ENCODE assay signal across 36 cellular contexts in genomic region chr4:29085748-29086147, GRCh38.
DNase-seq lines count a peak whose midpoint lies in the region; ATAC-seq, FAIRE-seq and TF ChIP-seq lines count a peak whose summit lies in the region.
"Had no signal": no experiment of that assay in that cellular context is flagged by ENCODE, and none has a peak within 500 bp of the region (broad histone marks: within the 10 kb centered on the region; RNA-seq: fewer than 3 reads in every experiment).

No MANE protein-coding gene starts in this region.

- in situ Hi-C loops in HepG2 (cut with HindIII; ENCODE audit: extremely low pct_ligation_motif_present, low pct_unique_long_range_greater_than_20kb), result no loop called here
- in situ Hi-C loops in GM12878 (cut with MboI), result no loop called here
- in situ Hi-C loops in K562 (cut with MboI), result no loop called here

- TF ChIP-seq RAD21 in HepG2 (CRISPR knock-in tag; IDR thresholded peaks at IDR 0.05) (no peak), GM12878 (IDR thresholded peaks at IDR 0.05; ENCODE audit: insufficient read depth, low read depth, low read length) (no peak), K562 (CRISPR knock-in tag; conservative IDR thresholded peaks at IDR 0.05 in 1 of 2, IDR thresholded peaks at IDR 0.05 in 1 of 2) (no peak)

- no peak overlapping the region for H3K27ac Mint-ChIP-seq in stimulated activated naive B cell treated with anti-CD40 and anti-IgM and Interleukin-4, amounts not matched to agents 10 μg/mL and 1 μg/mL and 100 μg/mL, for 72 hours
- H3K27ac Mint-ChIP-seq: B cell; CD14-positive monocyte; CD4-positive, alpha-beta memory T cell; CD4-positive, alpha-beta T cell; CD4-positive, CD25-positive, alpha-beta regulatory T cell; CD8-positive, alpha-beta memory T cell; CD8-positive, alpha-beta T cell had no signal

- CTCF ChIA-PET in HepG2 (lab: Yijun Ruan, JAX; ENCODE audit: low intra/inter-chr PET ratio, low total read pairs) (no interaction called here), HEK293 (lab: Yijun Ruan, JAX) (no interaction called here), GM12878 (lab: Yijun Ruan, JAX) (interaction anchor here (1.0 to 1.3 kb wide), 2 partner anchors 9 to 11 kb away, joined by 3 read pairs; no protein-coding TSS in a partner anchor), K562 (lab: Yijun Ruan, JAX; ENCODE audit: low intra/inter-chr PET ratio) (no interaction called here)

- H3K9me3 ChIP-seq in HepG2 (ENCODE audit: low read length) (peaks cover 15% of the 10 kb centered on the region; the same call in 1 of the 2 replicates), right lobe of liver (no peaks in the 10 kb centered on the region), HEK293 (ENCODE audit: control insufficient read depth, insufficient read depth, low read depth, low read length) (no peaks in the 10 kb centered on the region), GM12878 (replicated peaks; ENCODE audit: control insufficient read depth, insufficient read depth, low read length) (no peaks in the 10 kb centered on the region), K562 (replicated peaks; ENCODE audit: control insufficient read depth, insufficient read depth, low read depth, low read length) (no peaks in the 10 kb centered on the region)
- H3K9me3 ChIP-seq: A549; BE2C; BLaER1; BLaER1 treated with 17β-estradiol and CSF1 and Interleukin-3, amounts not matched to agents 10 nM and 100 nM; Caco-2 had no signal

- H3K4me1 Mint-ChIP-seq in stimulated activated naive B cell treated with anti-CD40 and anti-IgM and Interleukin-4, amounts not matched to agents 10 μg/mL and 1 μg/mL and 100 μg/mL, for 72 hours, result no peaks in the 10 kb centered on the region
- H3K4me1 Mint-ChIP-seq: B cell; CD14-positive monocyte; CD4-positive, alpha-beta memory T cell; CD4-positive, CD25-positive, alpha-beta regulatory T cell; CD8-positive, alpha-beta memory T cell had no signal

- H3K36me3 ChIP-seq in HepG2 (replicated peaks in 1 of 2; ENCODE audit: control insufficient read depth in 1 of 2, insufficient read depth in 2 of 2, low read length in 2 of 2) (no peaks in the 10 kb centered on the region), right lobe of liver (no peaks in the 10 kb centered on the region), HEK293 (ENCODE audit: control insufficient read depth in 2 of 2, insufficient read depth in 1 of 2, low read length in 2 of 2) (no peaks in the 10 kb centered on the region), GM12878 (ENCODE audit: control insufficient read depth in 2 of 2, insufficient read depth in 2 of 2, low read length in 1 of 2) (no peaks in the 10 kb centered on the region), K562 (ENCODE audit: control insufficient read depth, insufficient read depth, low read length) (no peaks in the 10 kb centered on the region)
- H3K36me3 ChIP-seq: BE2C; BLaER1; BLaER1 treated with 17β-estradiol and CSF1 and Interleukin-3, amounts not matched to agents 10 nM and 100 nM had no signal

- no peaks in the 10 kb centered on the region for H3K27me3 Mint-ChIP-seq in stimulated activated naive B cell treated with anti-CD40 and anti-IgM and Interleukin-4, amounts not matched to agents 10 μg/mL and 1 μg/mL and 100 μg/mL, for 72 hours
- H3K27me3 Mint-ChIP-seq: B cell; CD4-positive, alpha-beta memory T cell; CD4-positive, alpha-beta T cell; CD4-positive, CD25-positive, alpha-beta regulatory T cell; CD8-positive, alpha-beta memory T cell had no signal

- DNase-seq in HepG2 (ENCODE audit: low spot score) (no peak), right lobe of liver (no peak), GM12878 (ENCODE audit: low read depth, low spot score) (no peak), K562 (ENCODE audit: extremely low read depth in 1 of 4, low spot score in 3 of 4) (no peak), KG1 (lab: John Stamatoyannopoulos, UW) (no peak)
- DNase-seq in stimulated activated naive B cell treated with anti-CD40 and anti-IgM and Interleukin-4, amounts not matched to agents 10 μg/mL and 1 μg/mL and 100 μg/mL, for 72 hours, result no peak
- DNase-seq: 8988T; ACHN; AML-193; BE2C; C1 segment of cervical spinal cord; Caco-2; Calu3; CD4-positive, alpha-beta memory T cell; CD4-positive, alpha-beta T cell; CD4-positive, CD25-positive, alpha-beta regulatory T cell; CD8-positive, alpha-beta memory T cell; CD8-positive, alpha-beta T cell; COR-L47; DMS 273 treated with DMSO at 0.1 percent for 48 hours; DMS153; DMS53; DMS79; DMS79 treated with DMSO at 0.1 percent for 48 hours; DND-41; EL had no signal

- TF ChIP-seq EP300 in HepG2 (IDR thresholded peaks at IDR 0.05; ENCODE audit: low read depth in 2 of 2, low read length in 2 of 2) (no peak), HepG2 (CRISPR knock-in tag; IDR thresholded peaks at IDR 0.05; ENCODE audit: borderline replicate concordance) (no peak), GM12878 (IDR thresholded peaks at IDR 0.05; ENCODE audit: borderline replicate concordance in 1 of 2, control insufficient read depth in 1 of 2, low read depth in 2 of 2, low read length in 2 of 2) (no peak), K562 (IDR thresholded peaks at IDR 0.05; ENCODE audit: low read length) (no peak)

- RAD21 ChIA-PET in GM12878 (lab: Charles Lee; ENCODE audit: unreplicated experiment), result no interaction called here

- no peak for ATAC-seq in HepG2
- no peak for ATAC-seq in right lobe of liver
- no peak for ATAC-seq in GM12878
- ATAC-seq in K562, result no peak
- no peak for ATAC-seq in GM19351 (IDR thresholded peaks at IDR 0.05; ENCODE audit: unreplicated experiment)
- ATAC-seq in stimulated activated naive B cell treated with anti-CD40 and anti-IgM and Interleukin-4, amounts not matched to agents 10 μg/mL and 1 μg/mL and 100 μg/mL, for 72 hours (replicated peaks), result no peak
- ATAC-seq: A549; CD8-positive, alpha-beta T cell had no signal

- H3K27me3 ChIP-seq in HepG2 (ENCODE audit: control insufficient read depth in 1 of 2, insufficient read depth in 2 of 2, low read length in 2 of 2) (no peaks in the 10 kb centered on the region), right lobe of liver (no peaks in the 10 kb centered on the region), GM12878 (replicated peaks in 1 of 2; ENCODE audit: control insufficient read depth in 2 of 2, insufficient read depth in 2 of 2, low read length in 1 of 2) (no peaks in the 10 kb centered on the region), K562 (ENCODE audit: control insufficient read depth in 2 of 2, insufficient read depth in 2 of 2, low read length in 2 of 2) (no peaks in the 10 kb centered on the region)
- H3K27me3 ChIP-seq: BE2C; BLaER1; BLaER1 treated with 17β-estradiol and CSF1 and Interleukin-3, amounts not matched to agents 10 nM and 100 nM had no signal

- no peaks in the 10 kb centered on the region for H4K20me1 ChIP-seq in HepG2 (ENCODE audit: insufficient read depth, low read length)
- H4K20me1 ChIP-seq in GM12878 (ENCODE audit: control insufficient read depth, insufficient read depth), result no peaks in the 10 kb centered on the region
- no peaks in the 10 kb centered on the region for H4K20me1 ChIP-seq in K562 (replicated peaks; ENCODE audit: control insufficient read depth, insufficient read depth, low read length)
- H4K20me1 ChIP-seq: BLaER1; BLaER1 treated with 17β-estradiol and CSF1 and Interleukin-3, amounts not matched to agents 10 nM and 100 nM had no signal

- no peak overlapping the region for H3K4me3 Mint-ChIP-seq in stimulated activated naive B cell treated with anti-CD40 and anti-IgM and Interleukin-4, amounts not matched to agents 10 μg/mL and 1 μg/mL and 100 μg/mL, for 72 hours
- H3K4me3 Mint-ChIP-seq: B cell; CD14-positive monocyte; CD4-positive, alpha-beta memory T cell; CD4-positive, alpha-beta T cell; CD4-positive, CD25-positive, alpha-beta regulatory T cell; CD8-positive, alpha-beta memory T cell; CD8-positive, alpha-beta T cell had no signal

- H3K9ac ChIP-seq in HepG2 (ENCODE audit: insufficient read depth, low read depth, low read length), result no peak overlapping the region
- H3K9ac ChIP-seq in GM12878 (ENCODE audit: control insufficient read depth, insufficient read depth, low read length), result no peak overlapping the region
- H3K9ac ChIP-seq in K562 (ENCODE audit: insufficient read depth in 1 of 2, low read depth in 2 of 2, low read length in 2 of 2), result no peak overlapping the region
- H3K9ac ChIP-seq: BLaER1; BLaER1 treated with 17β-estradiol and CSF1 and Interleukin-3, amounts not matched to agents 10 nM and 100 nM had no signal

- H3K4me3 ChIP-seq in HepG2 (replicated peaks in 1 of 3; ENCODE audit: insufficient read depth in 1 of 3, low read depth in 2 of 3, low read length in 3 of 3) (no peak overlapping the region), right lobe of liver (no peak overlapping the region), HEK293 (ENCODE audit: low read depth, low read length) (no peak overlapping the region), GM12878 (no peak overlapping the region), K562 (no peak overlapping the region)
- H3K4me3 ChIP-seq: A549; BLaER1; BLaER1 treated with 17β-estradiol and CSF1 and Interleukin-3, amounts not matched to agents 10 nM and 100 nM had no signal

- H3K27ac ChIP-seq in HepG2 (ENCODE audit: extremely low read length, insufficient read depth, low read length) (no peak overlapping the region), right lobe of liver (no peak overlapping the region), HEK293 (ENCODE audit: extremely low read depth, low read depth, low read length) (no peak overlapping the region), GM12878 (ENCODE audit: control insufficient read depth, insufficient read depth) (no peak overlapping the region), K562 (ENCODE audit: extremely low read depth, low read depth, low read length) (no peak overlapping the region)
- H3K27ac ChIP-seq: 22Rv1; A549; BLaER1; BLaER1 treated with 17β-estradiol and CSF1 and Interleukin-3, amounts not matched to agents 10 nM and 100 nM; C4-2B had no signal

- TF ChIP-seq CTCF in HepG2 (CRISPR knock-in tag; IDR thresholded peaks at IDR 0.05), result no peak
- TF ChIP-seq CTCF in right lobe of liver (IDR thresholded peaks at IDR 0.05), result no peak
- no peak for TF ChIP-seq CTCF in HEK293 (tag by site-specific recombination; IDR thresholded peaks at IDR 0.05)
- no peak for TF ChIP-seq CTCF in GM12878 (IDR thresholded peaks at IDR 0.05 in 2 of 3, conservative IDR thresholded peaks at IDR 0.05 in 1 of 3; ENCODE audit: control insufficient read depth in 2 of 3, extremely low read depth in 1 of 3, insufficient read depth in 1 of 3, low read depth in 3 of 3, low read length in 3 of 3)
- TF ChIP-seq CTCF in K562 (IDR thresholded peaks at IDR 0.05 in 2 of 3, conservative IDR thresholded peaks at IDR 0.05 in 1 of 3; ENCODE audit: insufficient read depth in 2 of 3, low read depth in 1 of 3, low read length in 3 of 3), result no peak

- H3K36me3 Mint-ChIP-seq in stimulated activated naive B cell treated with anti-CD40 and anti-IgM and Interleukin-4, amounts not matched to agents 10 μg/mL and 1 μg/mL and 100 μg/mL, for 72 hours, result no peaks in the 10 kb centered on the region
- H3K36me3 Mint-ChIP-seq: CD14-positive monocyte; CD4-positive, alpha-beta memory T cell; CD4-positive, CD25-positive, alpha-beta regulatory T cell; CD8-positive, alpha-beta memory T cell; CD8-positive, alpha-beta T cell had no signal

- FAIRE-seq in HepG2 (lab: Jason Lieb, UNC) (no peak), GM12878 (lab: Jason Lieb, UNC) (no peak), K562 (lab: Jason Lieb, UNC) (no peak)
- FAIRE-seq: A549, D721Med had no signal

- H2AFZ ChIP-seq in HepG2 (ENCODE audit: low read length) (no peak overlapping the region), GM12878 (ENCODE audit: control insufficient read depth, low read depth, low read length) (no peak overlapping the region), K562 (ENCODE audit: low read depth, low read length) (no peak overlapping the region)

- intact Hi-C loops in HepG2 (cut with micrococcal nuclease; ENCODE audit: unreplicated experiment) (loop anchor here (5.0 kb wide), 1 partner anchor 693 kb away; no protein-coding TSS in a partner anchor), right lobe of liver (cut with DNase I) (no loop called here), GM12878 (cut with micrococcal nuclease; ENCODE audit: unreplicated experiment) (no loop called here), K562 (cut with micrococcal nuclease) (no loop called here)

- no peaks in the 10 kb centered on the region for H3K4me1 ChIP-seq in HepG2 (ENCODE audit: insufficient read depth, low read length)
- no peaks in the 10 kb centered on the region for H3K4me1 ChIP-seq in right lobe of liver
- no peaks in the 10 kb centered on the region for H3K4me1 ChIP-seq in HEK293 (ENCODE audit: control insufficient read depth, insufficient read depth, low read length)
- no peaks in the 10 kb centered on the region for H3K4me1 ChIP-seq in GM12878 (ENCODE audit: control insufficient read depth, insufficient read depth, low read length)
- H3K4me1 ChIP-seq in K562 (replicated peaks in 1 of 2; ENCODE audit: control insufficient read depth in 2 of 2, insufficient read depth in 2 of 2, low read length in 2 of 2), result no peaks in the 10 kb centered on the region
- H3K4me1 ChIP-seq: A549, BE2C, BLaER1, Caco-2 had no signal

- H3K4me2 ChIP-seq in HepG2 (ENCODE audit: low read depth, low read length) (no peak overlapping the region), GM12878 (ENCODE audit: control insufficient read depth, insufficient read depth) (no peak overlapping the region), K562 (ENCODE audit: insufficient read depth, low read length) (no peak overlapping the region)
- H3K4me2 ChIP-seq: A549, BLaER1 had no signal

- POLR2A ChIA-PET in HepG2 (lab: Yijun Ruan, JAX) (no interaction called here), HEK293 (lab: Yijun Ruan, JAX) (no interaction called here), GM12878 (lab: Charles Lee) (no interaction called here), K562 (lab: Yijun Ruan, JAX) (no interaction called here)

- TF ChIP-seq POLR2A in HepG2 (IDR thresholded peaks at IDR 0.05; ENCODE audit: insufficient read depth in 1 of 2, low read depth in 2 of 2, low read length in 2 of 2) (no peak), right lobe of liver (IDR thresholded peaks at IDR 0.05) (no peak), GM12878 (IDR thresholded peaks at IDR 0.05; ENCODE audit: low read depth, low read length) (no peak), K562 (conservative IDR thresholded peaks at IDR 0.05) (no peak)

- WGBS in HepG2 (ENCODE audit: low lambda C conversion rate), result 33% methylated on average over 4 of the region's 4 CpGs
- 52% methylated on average over 4 of the region's 4 CpGs for WGBS in right lobe of liver (ENCODE audit: insufficient coverage, low coverage, low lambda C conversion rate, missing lambda C conversion rate)
- 28% methylated on average over 4 of the region's 4 CpGs for WGBS in GM12878 (ENCODE audit: insufficient coverage, insufficient replicate concordance, low lambda C conversion rate, missing lambda C conversion rate)
- 0% methylated on average over 4 of the region's 4 CpGs for whole genome bisulfite sequencing in K562 (ENCODE audit: insufficient coverage, low coverage, missing lambda C conversion rate)

- H3K79me2 ChIP-seq in HepG2 (ENCODE audit: insufficient read depth, low read length), result no peaks in the 10 kb centered on the region
- H3K79me2 ChIP-seq in GM12878 (ENCODE audit: control insufficient read depth, insufficient read depth, low read length), result no peaks in the 10 kb centered on the region
- no peaks in the 10 kb centered on the region for H3K79me2 ChIP-seq in K562 (ENCODE audit: control insufficient read depth, insufficient read depth, low read length)

- SMC1A ChIA-PET in GM12878 (lab: Charles Lee; ENCODE audit: uncharacterized antibody, unreplicated experiment), result no interaction called here

- BruUV-seq in HepG2 (replicated peaks; lab: Mats Ljungman, UMichigan) (no TSS peak), GM12878 (replicated peaks; lab: Mats Ljungman, UMichigan) (no TSS peak), K562 (replicated peaks; lab: Mats Ljungman, UMichigan) (no TSS peak)

- no peaks in the 10 kb centered on the region for H3K9me1 ChIP-seq in K562 (ENCODE audit: control insufficient read depth, insufficient read depth, low read length)

- peaks cover 0 to 1% of the 10 kb centered on the region in 2 donors for H3K9me3 Mint-ChIP-seq in stimulated activated naive B cell treated with anti-CD40 and anti-IgM and Interleukin-4, amounts not matched to agents 10 μg/mL and 1 μg/mL and 100 μg/mL, for 72 hours
- H3K9me3 Mint-ChIP-seq: CD14-positive monocyte; CD4-positive, alpha-beta T cell had no signal
